ENCODE assay signal across 11 cellular contexts in the genomic region with DNA sequence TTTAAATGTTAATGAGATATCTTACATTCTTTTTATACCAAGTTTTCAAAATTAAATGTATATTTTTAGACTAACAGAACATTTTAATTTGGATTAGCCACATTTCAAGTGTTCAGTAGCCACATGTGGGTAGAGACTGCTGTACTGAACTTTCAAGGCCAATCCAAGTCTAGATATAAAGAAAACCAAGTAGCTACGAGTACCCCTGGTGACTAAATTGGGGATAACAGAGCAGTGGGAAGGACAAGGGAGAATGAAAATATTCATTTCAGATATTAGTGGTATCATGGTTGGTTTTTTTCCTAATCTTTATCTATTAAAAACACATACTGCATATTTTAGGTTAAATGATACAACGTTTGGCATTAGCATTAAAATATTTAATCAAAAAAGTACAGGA.
DNase-seq lines count a peak whose midpoint lies in the region; ATAC-seq lines count a peak whose summit lies in the region.
"Had no signal": no experiment of that assay in that cellular context is flagged by ENCODE, and none has a peak within 500 bp of the region (broad histone marks: within the 10 kb centered on the region; RNA-seq: fewer than 3 reads in every experiment).

No MANE protein-coding gene starts in this region.

- peak; percentile 6 for DNase-seq in EL
- peak; percentile 14 for DNase-seq in NCI-H146 (lab: John Stamatoyannopoulos, UW)
- peak; percentile 50 for DNase-seq in amniotic epithelial cell (ENCODE audit: low read depth)
- peak; percentile 21 for DNase-seq in mesenchymal stem cell
- no peak for DNase-seq in central memory CD4-positive, alpha-beta T cell
- DNase-seq in mesenteric fat pad (ENCODE audit: low spot score): no peak
- DNase-seq in MG63: no peak
- DNase-seq: HFFc6, left colon had no signal

- H3K23ac ChIP-seq in mesenchymal stem cell (ENCODE audit: low read length in 2 of 2): no peak overlapping the region

- no peak overlapping the region for H2BK12ac ChIP-seq in mesenchymal stem cell (ENCODE audit: low read length in 2 of 2)

- no peaks in the 10 kb centered on the region for H3K36me3 ChIP-seq in mesenchymal stem cell (ENCODE audit: control insufficient read depth in 1 of 2, insufficient read depth in 2 of 2, low read depth in 1 of 2, low read length in 2 of 2)
- H3K36me3 ChIP-seq in MG63: no peaks in the 10 kb centered on the region

- no peaks in the 10 kb centered on the region for H3K4me1 ChIP-seq in mesenchymal stem cell (ENCODE audit: control insufficient read depth, insufficient read depth, low read depth, low read length)

- H2BK120ac ChIP-seq in mesenchymal stem cell (ENCODE audit: low read depth, low read length): no peak overlapping the region

- no peak overlapping the region for H3K4ac ChIP-seq in mesenchymal stem cell (ENCODE audit: low read depth in 1 of 2, low read length in 2 of 2)

- no peak overlapping the region for H2BK15ac ChIP-seq in mesenchymal stem cell (ENCODE audit: low read depth, poor library complexity, severe bottlenecking)

- no peaks in the 10 kb centered on the region for H3K79me1 ChIP-seq in mesenchymal stem cell (replicated peaks; ENCODE audit: low read length, poor library complexity, severe bottlenecking)

- no peak overlapping the region for H2BK5ac ChIP-seq in mesenchymal stem cell (ENCODE audit: low read depth, low read length, poor library complexity, severe bottlenecking)

- 43% methylated on average over 1 of the region's 2 CpGs for WGBS in mesenchymal stem cell

- no peak overlapping the region for H3K18ac ChIP-seq in mesenchymal stem cell (ENCODE audit: low read depth in 1 of 2, low read length in 2 of 2)

- H3K9me3 ChIP-seq in mesenchymal stem cell (ENCODE audit: control insufficient read depth, low read length) (no peaks in the 10 kb centered on the region), MG63 (no peaks in the 10 kb centered on the region)

- ATAC-seq in GM21367 (IDR thresholded peaks at IDR 0.05; ENCODE audit: unreplicated experiment): no peak
- ATAC-seq: activated CD4-positive, CD25-positive, alpha-beta regulatory T cell treated with anti-CD3 and anti-CD28 coated beads, Interleukin-2, amount 50 U/mL, for 24 hours; left colon had no signal

- no peak overlapping the region for H3K14ac ChIP-seq in mesenchymal stem cell (ENCODE audit: low read length in 2 of 2)

- no peak overlapping the region for H3K9ac ChIP-seq in mesenchymal stem cell (ENCODE audit: low read length)

- H2AK5ac ChIP-seq in mesenchymal stem cell (ENCODE audit: low read length, severe bottlenecking): no peak overlapping the region

- H4K8ac ChIP-seq in mesenchymal stem cell (ENCODE audit: low read length): no peak overlapping the region

- no peaks in the 10 kb centered on the region for H3K27me3 ChIP-seq in mesenchymal stem cell (ENCODE audit: control insufficient read depth in 1 of 2, insufficient read depth in 1 of 2, low read length in 2 of 2)
- no peaks in the 10 kb centered on the region for H3K27me3 ChIP-seq in MG63

- no peak overlapping the region for H2AFZ ChIP-seq in mesenchymal stem cell (ENCODE audit: low read depth, low read length)

- no peak overlapping the region for H4K91ac ChIP-seq in mesenchymal stem cell (ENCODE audit: low read length)

- no peak overlapping the region for H3K4me2 ChIP-seq in mesenchymal stem cell (ENCODE audit: low read length, poor library complexity, severe bottlenecking)

- H3K4me3 ChIP-seq in mesenchymal stem cell (ENCODE audit: insufficient read depth in 1 of 2, low read depth in 1 of 2, low read length in 2 of 2): no peak overlapping the region
- no peak overlapping the region for H3K4me3 ChIP-seq in MG63

- no peak overlapping the region for H3K27ac ChIP-seq in mesenchymal stem cell (ENCODE audit: low read length, poor library complexity, severe bottlenecking)

Comparison
In these comparisons a context has a peak if more than half of its experiments do, and no peak if none do; other contexts are left out.
1. DNase-seq: peak in EL (single experiment), NCI-H146 (single experiment), amniotic epithelial cell (single experiment) and mesenchymal stem cell (single experiment); none in central memory CD4-positive, alpha-beta T cell (single experiment), mesenteric fat pad (single experiment) and MG63 (single experiment).